ENCODE assay signal across 23 cellular contexts in genomic region chr4:82913305-82913704, GRCh38.
"Had no signal": no experiment of that assay in that cellular context is flagged by ENCODE, and none has a peak within 500 bp of the region (broad histone marks: within the 10 kb centered on the region; RNA-seq: fewer than 3 reads in every experiment).

No MANE protein-coding gene starts in this region.

- H3K4me3 Mint-ChIP-seq: endodermal cell; naive thymus-derived CD4-positive, alpha-beta T cell; nephron progenitor cell; stimulated activated memory B cell treated with anti-CD40 and anti-IgM and Interleukin-4, amounts not matched to agents 10 μg/mL and 1 μg/mL and 100 μg/mL, for 72 hours; stimulated activated naive CD8-positive, alpha-beta T cell treated with anti-CD3 and anti-CD28 coated beads, Interleukin-15, amount 100 ng/mL, for 72 hours had no signal

- ATAC-seq: gastroesophageal sphincter; naive thymus-derived CD4-positive, alpha-beta T cell; psoas muscle; right lobe of liver; stimulated activated memory B cell treated with anti-CD40 and anti-IgM and Interleukin-4, amounts not matched to agents 10 μg/mL and 1 μg/mL and 100 μg/mL, for 72 hours; stimulated activated naive CD8-positive, alpha-beta T cell treated with anti-CD3 and anti-CD28 coated beads, Interleukin-15, amount 100 ng/mL, for 72 hours; upper lobe of right lung had no signal

- H3K27me3 Mint-ChIP-seq: naive thymus-derived CD4-positive, alpha-beta T cell; stimulated activated memory B cell treated with anti-CD40 and anti-IgM and Interleukin-4, amounts not matched to agents 10 μg/mL and 1 μg/mL and 100 μg/mL, for 72 hours; stimulated activated naive CD8-positive, alpha-beta T cell treated with anti-CD3 and anti-CD28 coated beads, Interleukin-15, amount 100 ng/mL, for 72 hours had no signal

- DNase-seq: effector CD4-positive, alpha-beta T cell; endodermal cell; erythroblast; kidney glomerular epithelial cell; mesendoderm; naive thymus-derived CD4-positive, alpha-beta T cell; nephron progenitor cell; psoas muscle; retina; right lobe of liver; spleen; stimulated activated CD4-positive, alpha-beta T cell treated with anti-CD3 and anti-CD28 coated beads, Interleukin-15, amount 100 ng/mL, for 24 hours; stimulated activated CD4-positive, alpha-beta T cell treated with anti-CD3 and anti-CD28 coated beads, Interleukin-1b, Interleukin-23, amount 100 ng/mL, for 48 hours; stimulated activated CD4-positive, alpha-beta T cell treated with anti-CD3 and anti-CD28 coated beads, Interleukin-4, amount 100 ng/mL, for 24 hours; stimulated activated naive CD8-positive, alpha-beta T cell treated with anti-CD3 and anti-CD28 coated beads, Interleukin-15, amount 100 ng/mL, for 72 hours; testis; upper lobe of right lung had no signal

- H3K27ac Mint-ChIP-seq: endodermal cell; naive thymus-derived CD4-positive, alpha-beta T cell; nephron progenitor cell; stimulated activated memory B cell treated with anti-CD40 and anti-IgM and Interleukin-4, amounts not matched to agents 10 μg/mL and 1 μg/mL and 100 μg/mL, for 72 hours had no signal

- H3K9me3 Mint-ChIP-seq: endodermal cell; naive thymus-derived CD4-positive, alpha-beta T cell; nephron progenitor cell; stimulated activated memory B cell treated with anti-CD40 and anti-IgM and Interleukin-4, amounts not matched to agents 10 μg/mL and 1 μg/mL and 100 μg/mL, for 72 hours; stimulated activated naive CD8-positive, alpha-beta T cell treated with anti-CD3 and anti-CD28 coated beads, Interleukin-15, amount 100 ng/mL, for 72 hours had no signal

- H3K4me3 ChIP-seq: coronary artery, gastroesophageal sphincter, hepatocyte, psoas muscle, right lobe of liver, spleen, testis, tibial nerve, upper lobe of right lung, vagina had no signal

- H3K4me1 Mint-ChIP-seq: endodermal cell; nephron progenitor cell; stimulated activated memory B cell treated with anti-CD40 and anti-IgM and Interleukin-4, amounts not matched to agents 10 μg/mL and 1 μg/mL and 100 μg/mL, for 72 hours; stimulated activated naive CD8-positive, alpha-beta T cell treated with anti-CD3 and anti-CD28 coated beads, Interleukin-15, amount 100 ng/mL, for 72 hours had no signal
